In genomic region chr11:77065878-77066228, GRCh38 we compare ENCODE assay signal across 9 cellular contexts. TPM values are rescaled to one million over a fixed set of nuclear protein-coding genes. Genes with fewer than 3 reads are reported as not detected.
DNase-seq lines count a peak whose midpoint lies in the region; ATAC-seq, FAIRE-seq and TF ChIP-seq lines count a peak whose summit lies in the region.
"Had no signal": no experiment of that assay in that cellular context is flagged by ENCODE, and none has a peak within 500 bp of the region (broad histone marks: within the 10 kb centered on the region; RNA-seq: fewer than 3 reads in every experiment).

No MANE protein-coding gene starts in this region.

- ATAC-seq in A549: no peak
- peak; percentile 10 for ATAC-seq in GM21619 (IDR thresholded peaks at IDR 0.05; ENCODE audit: unreplicated experiment)
- ATAC-seq in heart right ventricle: peak; percentile 2 to 36 (median 20)
- ATAC-seq in HG03571 (IDR thresholded peaks at IDR 0.05; ENCODE audit: unreplicated experiment): no peak
- ATAC-seq in GM21825 (IDR thresholded peaks at IDR 0.05; ENCODE audit: unreplicated experiment): no peak

- peaks cover 11% of the 10 kb centered on the region for H3K9me3 ChIP-seq in A549
- peaks cover 0 to 9% (median 0%) of the 10 kb centered on the region in 11 donors for H3K9me3 ChIP-seq in heart right ventricle

- no peak for TF ChIP-seq RAD21 in A549 (conservative IDR thresholded peaks at IDR 0.05 in 1 of 2, IDR thresholded peaks at IDR 0.05 in 1 of 2)

- H3K36me3 Mint-ChIP-seq in activated T-helper 2 cell treated with anti-CD3 and anti-CD28 coated beads, Interferon-gamma antibody, Interleukin-2, Interleukin-4, amounts not matched to agents 10 μg/mL and 5 μg/mL and 100 μg/mL, durations not matched to agents 14 hours and 24 hours and 36 hours (ENCODE audit: low read depth): no peaks in the 10 kb centered on the region
- no peaks in the 10 kb centered on the region for H3K36me3 Mint-ChIP-seq in progenitor cell of endocrine pancreas (ENCODE audit: insufficient read depth)

- intact Hi-C loops in activated T-helper 2 cell treated with anti-CD3 and anti-CD28 coated beads, Interferon-gamma antibody, Interleukin-2, Interleukin-4, amounts not matched to agents 10 μg/mL and 5 μg/mL and 100 μg/mL, durations not matched to agents 14 hours and 24 hours and 36 hours (cut with micrococcal nuclease): loop anchor here (1.0 kb wide), 1 partner anchor 19 kb away; no protein-coding TSS in a partner anchor
- intact Hi-C loops in heart right ventricle (cut with DNase I): loop anchor here in 1 of 10 donors (1.0 kb wide), 1 partner anchor 25 kb away; no protein-coding TSS in a partner anchor

- DNase-seq in A549 (ENCODE audit: low read depth in 1 of 2, low spot score in 1 of 2): no peak
- DNase-seq in activated T-helper 2 cell treated with anti-CD3 and anti-CD28 coated beads, Interferon-gamma antibody, Interleukin-2, Interleukin-4, amounts not matched to agents 10 μg/mL and 5 μg/mL and 100 μg/mL, durations not matched to agents 14 hours and 24 hours and 36 hours (ENCODE audit: low spot score): no peak
- DNase-seq in heart right ventricle: peak in 1 of 2 donors; percentile 41
- DNase-seq in progenitor cell of endocrine pancreas (ENCODE audit: low spot score, unreplicated experiment): no peak
- no peak for DNase-seq in NOMO-1 treated with dmso at 0.1 percent for 144 hours (lab: John Stamatoyannopoulos, UW; ENCODE audit: unreplicated experiment)

- POLR2A ChIA-PET in A549 (lab: Yijun Ruan, JAX): no interaction called here

- peaks cover 20% of the 10 kb centered on the region for H3K4me1 ChIP-seq in A549
- peaks cover 0 to 20% (median 10%) of the 10 kb centered on the region in 9 donors for H3K4me1 ChIP-seq in heart right ventricle

- peak overlapping the region; percentile 87 for H3K4me3 Mint-ChIP-seq in activated T-helper 2 cell treated with anti-CD3 and anti-CD28 coated beads, Interferon-gamma antibody, Interleukin-2, Interleukin-4, amounts not matched to agents 10 μg/mL and 5 μg/mL and 100 μg/mL, durations not matched to agents 14 hours and 24 hours and 36 hours (ENCODE audit: low read depth)
- peak overlapping the region; percentile 73 for H3K4me3 Mint-ChIP-seq in progenitor cell of endocrine pancreas (ENCODE audit: low read depth)

- peak overlapping the region; percentile 75 for H3K4me2 ChIP-seq in A549

- H3K27ac ChIP-seq in A549 (peak overlapping the region; percentile 87 to 88), heart right ventricle (peak overlapping the region; percentile 24 to 93 (median 88))

- H3K27ac Mint-ChIP-seq in activated T-helper 2 cell treated with anti-CD3 and anti-CD28 coated beads, Interferon-gamma antibody, Interleukin-2, Interleukin-4, amounts not matched to agents 10 μg/mL and 5 μg/mL and 100 μg/mL, durations not matched to agents 14 hours and 24 hours and 36 hours: peak overlapping the region; percentile 50
- H3K27ac Mint-ChIP-seq in progenitor cell of endocrine pancreas: peak overlapping the region; percentile 60

- TF ChIP-seq POLR2A in A549 (IDR thresholded peaks at IDR 0.05; ENCODE audit: low read length): no peak

- H3K27me3 Mint-ChIP-seq in activated T-helper 2 cell treated with anti-CD3 and anti-CD28 coated beads, Interferon-gamma antibody, Interleukin-2, Interleukin-4, amounts not matched to agents 10 μg/mL and 5 μg/mL and 100 μg/mL, durations not matched to agents 14 hours and 24 hours and 36 hours (ENCODE audit: low read depth): peaks cover 19% of the 10 kb centered on the region
- H3K27me3 Mint-ChIP-seq in progenitor cell of endocrine pancreas: peaks cover 23% of the 10 kb centered on the region

- no peaks in the 10 kb centered on the region for H3K27me3 ChIP-seq in heart right ventricle

- CTCF ChIA-PET in A549 (lab: Yijun Ruan, JAX): interaction anchor here (1.0 to 6.3 kb wide), 9 partner anchors 12 to 331 kb away, joined by 3 to 84 read pairs (median 5); no protein-coding TSS in a partner anchor

- no peak for FAIRE-seq in A549 (lab: Jason Lieb, UNC)

- WGBS in A549 (ENCODE audit: missing lambda C conversion rate): 93% methylated on average over 14 of the region's 14 CpGs
- WGBS in heart right ventricle, 2 donors: 26 to 35% methylated on average over 14 of the region's 14 CpGs

- H3K36me3 ChIP-seq in heart right ventricle: no peaks in the 10 kb centered on the region

- H3K9me3 Mint-ChIP-seq in activated T-helper 2 cell treated with anti-CD3 and anti-CD28 coated beads, Interferon-gamma antibody, Interleukin-2, Interleukin-4, amounts not matched to agents 10 μg/mL and 5 μg/mL and 100 μg/mL, durations not matched to agents 14 hours and 24 hours and 36 hours: no peaks in the 10 kb centered on the region
- peaks cover 6% of the 10 kb centered on the region for H3K9me3 Mint-ChIP-seq in progenitor cell of endocrine pancreas (ENCODE audit: low read depth)

- TF ChIP-seq CTCF in A549 (IDR thresholded peaks at IDR 0.05): no peak
- no peak for TF ChIP-seq CTCF in heart right ventricle (IDR thresholded peaks at IDR 0.05)
- no peak for TF ChIP-seq CTCF in progenitor cell of endocrine pancreas (IDR thresholded peaks at IDR 0.05; ENCODE audit: unreplicated experiment)

- H3K4me1 Mint-ChIP-seq in activated T-helper 2 cell treated with anti-CD3 and anti-CD28 coated beads, Interferon-gamma antibody, Interleukin-2, Interleukin-4, amounts not matched to agents 10 μg/mL and 5 μg/mL and 100 μg/mL, durations not matched to agents 14 hours and 24 hours and 36 hours (ENCODE audit: low read depth): peaks cover 4% of the 10 kb centered on the region
- H3K4me1 Mint-ChIP-seq in progenitor cell of endocrine pancreas (ENCODE audit: low read depth): peaks cover 14% of the 10 kb centered on the region

- no peak for TF ChIP-seq EP300 in A549 (IDR thresholded peaks at IDR 0.05)

- H3K4me3 ChIP-seq in A549 (peak overlapping the region; percentile 65), heart right ventricle (peak overlapping the region; percentile 44 to 90 (median 68))

TF ChIP-seq in A549, 52 proteins besides CTCF, POLR2A, EP300 and RAD21:
- TF ChIP-seq HOXB13 (CRISPR knock-in tag; IDR thresholded peaks at IDR 0.05; ENCODE audit: low read depth): no peak
- no peak for TF ChIP-seq PHF8 (IDR thresholded peaks at IDR 0.05; ENCODE audit: borderline replicate concordance, low read depth)
- TF ChIP-seq ESRRA (IDR thresholded peaks at IDR 0.05; ENCODE audit: borderline replicate concordance, low read length): no peak
- TF ChIP-seq FOSB (CRISPR knock-in tag; IDR thresholded peaks at IDR 0.05): no peak
- no peak for TF ChIP-seq GATA3 (IDR thresholded peaks at IDR 0.05; ENCODE audit: borderline replicate concordance)
- TF ChIP-seq ZC3H11A (IDR thresholded peaks at IDR 0.05): no peak
- no peak for TF ChIP-seq KDM5A (IDR thresholded peaks at IDR 0.05)
- TF ChIP-seq KDM1A (IDR thresholded peaks at IDR 0.05; ENCODE audit: low read depth): no peak
- TF ChIP-seq JUN (IDR thresholded peaks at IDR 0.05): no peak
- TF ChIP-seq NPAS2 (CRISPR knock-in tag; IDR thresholded peaks at IDR 0.05; ENCODE audit: borderline replicate concordance): no peak

RNA-seq across cellular contexts. Expression of gene CAPN5, which starts 0.9 kb away (rescaled TPM):
- 12.9 and 16.6 TPM in 2 replicates for polyA plus RNA-seq in A549 (2011; rRNA removed)
- 4.6 and 6.4 TPM in 2 replicates for polyA plus RNA-seq in A549 (2012; cell fraction: cytosol; rRNA removed)
- polyA plus RNA-seq in A549 (2012; cell fraction: nucleus; rRNA removed): 11.6 and 12.2 TPM in 2 replicates
- 6.8 to 9.4 TPM (median 8.9 TPM) in 3 replicates for polyA plus RNA-seq in A549 (2017; fragmentation: RNase III; extraction: RNeasy Plus Mini Kit Qiagen cat#74134 plus additional on column Dnase treatment)
- polyA minus RNA-seq in A549 (2011; rRNA and poly(A)+ RNA removed): 18.2 and 19.7 TPM in 2 replicates
- 0.32 and 0.55 TPM in 2 replicates for total RNA-seq in activated T-helper 2 cell treated with anti-CD3 and anti-CD28 coated beads, Interferon-gamma antibody, Interleukin-2, Interleukin-4, amounts not matched to agents 10 μg/mL and 5 μg/mL and 100 μg/mL, durations not matched to agents 14 hours and 24 hours and 36 hours
- 1 to 10 TPM; 1.8 to 3.6 (median 2.7) TPM for total RNA-seq in heart right ventricle
- polyA plus RNA-seq in heart right ventricle: 1 to 10 TPM; 2.0 to 2.5 TPM
- total RNA-seq in progenitor cell of endocrine pancreas: 9.5 and 10.9 TPM in 2 replicates

RNA-seq across cellular contexts. Expression of gene B3GNT6, which starts 31.7 kb away (rescaled TPM):
- 0.04 and 0.11 TPM in 2 replicates for polyA plus RNA-seq in A549 (2011; rRNA removed)
- polyA plus RNA-seq in A549 (2012; cell fraction: cytosol; rRNA removed): 0.04 TPM in 1 of 2 replicates, not detected in the other
- polyA plus RNA-seq in A549 (2012; cell fraction: nucleus; rRNA removed): 0.04 and 0.05 TPM in 2 replicates
- polyA plus RNA-seq in A549 (2017; fragmentation: RNase III; extraction: RNeasy Plus Mini Kit Qiagen cat#74134 plus additional on column Dnase treatment): 0.04 to 0.05 TPM in 2 of 3 replicates, not detected in the other
- 0.15 TPM in 1 of 2 replicates, not detected in the other for polyA minus RNA-seq in A549 (2011; rRNA and poly(A)+ RNA removed)
- total RNA-seq in activated T-helper 2 cell treated with anti-CD3 and anti-CD28 coated beads, Interferon-gamma antibody, Interleukin-2, Interleukin-4, amounts not matched to agents 10 μg/mL and 5 μg/mL and 100 μg/mL, durations not matched to agents 14 hours and 24 hours and 36 hours: not detected in 2 replicates
- not detected for total RNA-seq in heart right ventricle
- not detected for polyA plus RNA-seq in heart right ventricle
- not detected in 2 replicates for total RNA-seq in progenitor cell of endocrine pancreas
- total RNA-seq: lung microvascular endothelial cell had no signal

RNA-seq across cellular contexts. Expression of gene OMP, which starts 36.8 kb away (rescaled TPM):
- polyA plus RNA-seq in A549 (2011; rRNA removed): 0.34 TPM in 1 of 2 replicates, not detected in the other
- polyA plus RNA-seq in A549 (2012; cell fraction: cytosol; rRNA removed): not detected in 2 replicates
- 1.7 TPM in 1 of 2 replicates, not detected in the other for polyA plus RNA-seq in A549 (2012; cell fraction: nucleus; rRNA removed)
- not detected in 3 replicates for polyA plus RNA-seq in A549 (2017; fragmentation: RNase III; extraction: RNeasy Plus Mini Kit Qiagen cat#74134 plus additional on column Dnase treatment)
- 0.68 TPM in 1 of 2 replicates, not detected in the other for polyA minus RNA-seq in A549 (2011; rRNA and poly(A)+ RNA removed)
- total RNA-seq in activated T-helper 2 cell treated with anti-CD3 and anti-CD28 coated beads, Interferon-gamma antibody, Interleukin-2, Interleukin-4, amounts not matched to agents 10 μg/mL and 5 μg/mL and 100 μg/mL, durations not matched to agents 14 hours and 24 hours and 36 hours: not detected in 2 replicates
- total RNA-seq in heart right ventricle: under 1 TPM in 1 of 10 donors, not detected in 9; 0.58 TPM
- not detected for polyA plus RNA-seq in heart right ventricle
- total RNA-seq in progenitor cell of endocrine pancreas: not detected in 2 replicates
- total RNA-seq: lung microvascular endothelial cell had no signal

Comparison
In these comparisons a context has a peak if more than half of its experiments do, and no peak if none do; other contexts are left out.
1. ATAC-seq: peak in GM21619 (single experiment) and heart right ventricle (8 of 8); none in A549 (0 of 2), HG03571 (single experiment) and GM21825 (single experiment).